1 cellular context compared by ENCODE assay signal in genomic region chr3:191235331-191236314, GRCh38.
TF ChIP-seq lines count a peak whose summit lies in the region.

No MANE protein-coding gene starts in this region.

TF ChIP-seq in GM12878, 131 proteins besides CTCF, POLR2A, EP300 and RAD21 (continued from another document and continues in another):
- TF ChIP-seq E2F8 (IDR thresholded peaks at IDR 0.05; ENCODE audit: low read depth, partially characterized antibody) (no peak), JUND (IDR thresholded peaks at IDR 0.05; ENCODE audit: low read depth, low read length) (no peak), CBX5 (IDR thresholded peaks at IDR 0.05; ENCODE audit: low read depth) (0 out of 2 replicates have a peak, but pooled peaks have one; percentile 44), HDAC2 (IDR thresholded peaks at IDR 0.05) (no peak), SRF (IDR thresholded peaks at IDR 0.05; ENCODE audit: low read depth in 2 of 2, low read length in 2 of 2) (no peak), SP1 (IDR thresholded peaks at IDR 0.05; ENCODE audit: low read depth, low read length) (peak; percentile 29), ESRRA (IDR thresholded peaks at IDR 0.05; ENCODE audit: low read length) (no peak), RFX5 (IDR thresholded peaks at IDR 0.05; ENCODE audit: low read depth, low read length) (no peak), MEF2B (IDR thresholded peaks at IDR 0.05; ENCODE audit: partially characterized antibody, poor library complexity, severe bottlenecking) (peak; percentile 89), RELA (IDR thresholded peaks at IDR 0.05; ENCODE audit: borderline replicate concordance, partially characterized antibody) (no peak), ZNF687 (IDR thresholded peaks at IDR 0.05) (no peak), DPF2 (IDR thresholded peaks at IDR 0.05) (peak; percentile 87), NFIC (IDR thresholded peaks at IDR 0.05; ENCODE audit: low read depth, low read length) (peak; percentile 93), STAT3 (IDR thresholded peaks at IDR 0.05; ENCODE audit: low read depth, low read length) (no peak), CREB1 (IDR thresholded peaks at IDR 0.05; ENCODE audit: low read depth) (peak; percentile 53; the same call in 1 of the 2 replicates), RCOR1 (conservative IDR thresholded peaks at IDR 0.05; ENCODE audit: low read depth, low read length) (no peak), SREBF1 (IDR thresholded peaks at IDR 0.05; ENCODE audit: low read length) (no peak), YY1 (IDR thresholded peaks at IDR 0.05; ENCODE audit: low read depth, low read length) (peak; percentile 38; the same call in 1 of the 2 replicates), ASH2L (IDR thresholded peaks at IDR 0.05; ENCODE audit: borderline replicate concordance, low read depth) (no peak), TBL1XR1 (IDR thresholded peaks at IDR 0.05; ENCODE audit: low read depth, low read length) (peak; percentile 49; the same call in 1 of the 2 replicates), RBBP5 (conservative IDR thresholded peaks at IDR 0.05) (no peak), JUNB (IDR thresholded peaks at IDR 0.05) (peak; percentile 68), CBX3 (IDR thresholded peaks at IDR 0.05; ENCODE audit: borderline replicate concordance, low read depth) (no peak), PAX8 (IDR thresholded peaks at IDR 0.05) (no peak), SUZ12 (IDR thresholded peaks at IDR 0.05; ENCODE audit: unreplicated experiment) (no peak), CUX1 (IDR thresholded peaks at IDR 0.05; ENCODE audit: insufficient replicate concordance, low read depth, low read length) (no peak), GATAD2B (conservative IDR thresholded peaks at IDR 0.05; ENCODE audit: low read depth) (0 out of 2 replicates have a peak, but pooled peaks have one; percentile 15), POLR2AphosphoS5 (IDR thresholded peaks at IDR 0.05; ENCODE audit: low read length) (no peak), NFXL1 (IDR thresholded peaks at IDR 0.05; ENCODE audit: borderline replicate concordance) (no peak), IRF4 (IDR thresholded peaks at IDR 0.05; ENCODE audit: low read depth, low read length) (peak; percentile 73), EGR1 (IDR thresholded peaks at IDR 0.05; ENCODE audit: borderline replicate concordance in 1 of 2, low read depth in 2 of 2, low read length in 2 of 2) (peak in 1 of 2 experiments; percentile 34; a peak in 1 of 3 replicates), ZBTB40 (IDR thresholded peaks at IDR 0.05; ENCODE audit: borderline replicate concordance) (no peak)
- TF ChIP-seq, protein P1, sequence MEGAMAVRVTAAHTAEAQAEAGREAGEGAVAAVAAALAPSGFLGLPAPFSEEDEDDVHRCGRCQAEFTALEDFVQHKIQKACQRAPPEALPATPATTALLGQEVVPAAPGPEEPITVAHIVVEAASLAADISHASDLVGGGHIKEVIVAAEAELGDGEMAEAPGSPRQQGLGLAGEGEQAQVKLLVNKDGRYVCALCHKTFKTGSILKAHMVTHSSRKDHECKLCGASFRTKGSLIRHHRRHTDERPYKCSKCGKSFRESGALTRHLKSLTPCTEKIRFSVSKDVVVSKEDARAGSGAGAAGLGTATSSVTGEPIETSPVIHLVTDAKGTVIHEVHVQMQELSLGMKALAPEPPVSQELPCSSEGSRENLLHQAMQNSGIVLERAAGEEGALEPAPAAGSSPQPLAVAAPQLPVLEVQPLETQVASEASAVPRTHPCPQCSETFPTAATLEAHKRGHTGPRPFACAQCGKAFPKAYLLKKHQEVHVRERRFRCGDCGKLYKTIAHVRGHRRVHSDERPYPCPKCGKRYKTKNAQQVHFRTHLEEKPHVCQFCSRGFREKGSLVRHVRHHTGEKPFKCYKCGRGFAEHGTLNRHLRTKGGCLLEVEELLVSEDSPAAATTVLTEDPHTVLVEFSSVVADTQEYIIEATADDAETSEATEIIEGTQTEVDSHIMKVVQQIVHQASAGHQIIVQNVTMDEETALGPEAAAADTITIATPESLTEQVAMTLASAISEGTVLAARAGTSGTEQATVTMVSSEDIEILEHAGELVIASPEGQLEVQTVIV (IDR thresholded peaks at IDR 0.05; ENCODE audit: borderline replicate concordance, partially characterized antibody): no peak
- TF ChIP-seq, protein P2, sequence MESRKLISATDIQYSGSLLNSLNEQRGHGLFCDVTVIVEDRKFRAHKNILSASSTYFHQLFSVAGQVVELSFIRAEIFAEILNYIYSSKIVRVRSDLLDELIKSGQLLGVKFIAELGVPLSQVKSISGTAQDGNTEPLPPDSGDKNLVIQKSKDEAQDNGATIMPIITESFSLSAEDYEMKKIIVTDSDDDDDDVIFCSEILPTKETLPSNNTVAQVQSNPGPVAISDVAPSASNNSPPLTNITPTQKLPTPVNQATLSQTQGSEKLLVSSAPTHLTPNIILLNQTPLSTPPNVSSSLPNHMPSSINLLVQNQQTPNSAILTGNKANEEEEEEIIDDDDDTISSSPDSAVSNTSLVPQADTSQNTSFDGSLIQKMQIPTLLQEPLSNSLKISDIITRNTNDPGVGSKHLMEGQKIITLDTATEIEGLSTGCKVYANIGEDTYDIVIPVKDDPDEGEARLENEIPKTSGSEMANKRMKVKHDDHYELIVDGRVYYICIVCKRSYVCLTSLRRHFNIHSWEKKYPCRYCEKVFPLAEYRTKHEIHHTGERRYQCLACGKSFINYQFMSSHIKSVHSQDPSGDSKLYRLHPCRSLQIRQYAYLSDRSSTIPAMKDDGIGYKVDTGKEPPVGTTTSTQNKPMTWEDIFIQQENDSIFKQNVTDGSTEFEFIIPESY (IDR thresholded peaks at IDR 0.05): no peak
- TF ChIP-seq, protein P3, sequence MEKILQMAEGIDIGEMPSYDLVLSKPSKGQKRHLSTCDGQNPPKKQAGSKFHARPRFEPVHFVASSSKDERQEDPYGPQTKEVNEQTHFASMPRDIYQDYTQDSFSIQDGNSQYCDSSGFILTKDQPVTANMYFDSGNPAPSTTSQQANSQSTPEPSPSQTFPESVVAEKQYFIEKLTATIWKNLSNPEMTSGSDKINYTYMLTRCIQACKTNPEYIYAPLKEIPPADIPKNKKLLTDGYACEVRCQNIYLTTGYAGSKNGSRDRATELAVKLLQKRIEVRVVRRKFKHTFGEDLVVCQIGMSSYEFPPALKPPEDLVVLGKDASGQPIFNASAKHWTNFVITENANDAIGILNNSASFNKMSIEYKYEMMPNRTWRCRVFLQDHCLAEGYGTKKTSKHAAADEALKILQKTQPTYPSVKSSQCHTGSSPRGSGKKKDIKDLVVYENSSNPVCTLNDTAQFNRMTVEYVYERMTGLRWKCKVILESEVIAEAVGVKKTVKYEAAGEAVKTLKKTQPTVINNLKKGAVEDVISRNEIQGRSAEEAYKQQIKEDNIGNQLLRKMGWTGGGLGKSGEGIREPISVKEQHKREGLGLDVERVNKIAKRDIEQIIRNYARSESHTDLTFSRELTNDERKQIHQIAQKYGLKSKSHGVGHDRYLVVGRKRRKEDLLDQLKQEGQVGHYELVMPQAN (conservative IDR thresholded peaks at IDR 0.05): no peak
